Comparison of ENCODE assay signal across 27 cellular contexts in genomic region chr3:102896851-102897621, GRCh38.
"Had no signal": no experiment of that assay in that cellular context is flagged by ENCODE, and none has a peak within 500 bp of the region (broad histone marks: within the 10 kb centered on the region; RNA-seq: fewer than 3 reads in every experiment).

No MANE protein-coding gene starts in this region.

- H3K4me3 ChIP-seq: K562, SK-N-MC had no signal

- DNase-seq: activated B cell treated with CpG ODN at 0.5 μM for 24 hours; activated CD4-positive, alpha-beta T cell treated with anti-CD3 and anti-CD28 coated beads for 1 hour; activated CD4-positive, alpha-beta T cell treated with anti-CD3 and anti-CD28 coated beads, Interleukin-2, amount 10 ng/mL, durations not matched to agents 24 days and 14 days; activated CD4-positive, alpha-beta T cell treated with anti-CD3 and anti-CD28 coated beads, Interleukin-2, amount 50 U/mL, for 48 hours; activated CD8-positive, alpha-beta memory T cell treated with anti-CD3 and anti-CD28 coated beads for 24 hours; activated effector memory CD4-positive, alpha-beta T cell treated with anti-CD3 and anti-CD28 coated beads, Interleukin-2, amount 50 U/mL, for 16 hours; activated naive CD4-positive, alpha-beta T cell treated with Interleukin-2 at 50 U/mL for 16 hours; activated naive CD8-positive, alpha-beta T cell treated with anti-CD3 and anti-CD28 coated beads, Interleukin-2, amount 50 U/mL, for 24 hours; activated T-cell treated with anti-CD3 and anti-CD28 coated beads, Interleukin-2, amount 50 U/mL, for 4 hours; Karpas-422; MM.1S; NCI-H1105; NCI-H1436; NCI-H187; NCI-H2081; NCI-H2227 treated with DMSO at 0.1 percent for 48 hours; NCI-H446 treated with DMSO at 0.1 percent for 48 hours; NCI-H524 treated with DMSO at 0.1 percent for 48 hours; NCI-H748 treated with DMSO at 0.1 percent for 48 hours; T-cell; T-helper 2 cell; T1000 had no signal

- H3K36me3 Mint-ChIP-seq: activated naive CD4-positive, alpha-beta T cell treated with anti-CD3 and anti-CD28 coated beads, Interleukin-2, amount 50 U/mL, for 72 hours; T-cell had no signal

- H3K27ac ChIP-seq: SK-N-MC had no signal

- H3K27me3 Mint-ChIP-seq: activated B cell treated with CpG ODN at 0.5 μM for 24 hours; activated CD4-positive, alpha-beta T cell treated with anti-CD3 and anti-CD28 coated beads, Interleukin-2, amount 10 ng/mL, durations not matched to agents 24 days and 14 days; activated naive CD8-positive, alpha-beta T cell treated with anti-CD3 and anti-CD28 coated beads, Interleukin-2, amount 50 U/mL, for 24 hours; T-cell had no signal

- ATAC-seq: activated naive CD4-positive, alpha-beta T cell treated with anti-CD3 and anti-CD28 coated beads, Interleukin-2, amount 50 U/mL, for 72 hours; activated naive CD8-positive, alpha-beta T cell treated with anti-CD3 and anti-CD28 coated beads, Interleukin-2, amount 50 U/mL, for 24 hours; activated T-cell treated with anti-CD3 and anti-CD28 coated beads, Interleukin-2, amount 50 U/mL, for 4 hours; K562; T-cell had no signal

- H3K9me3 Mint-ChIP-seq: activated B cell treated with CpG ODN at 0.5 μM for 24 hours; activated CD4-positive, alpha-beta T cell treated with anti-CD3 and anti-CD28 coated beads, Interleukin-2, amount 10 ng/mL, durations not matched to agents 24 days and 14 days; activated naive CD4-positive, alpha-beta T cell treated with anti-CD3 and anti-CD28 coated beads, Interleukin-2, amount 50 U/mL, for 72 hours; activated naive CD8-positive, alpha-beta T cell treated with anti-CD3 and anti-CD28 coated beads, Interleukin-2, amount 50 U/mL, for 24 hours; activated T-cell treated with anti-CD3 and anti-CD28 coated beads, Interleukin-2, amount 50 U/mL, for 4 hours had no signal

- FAIRE-seq: bronchial epithelial cell, K562, TTC549 had no signal

- H3K4me3 Mint-ChIP-seq: activated B cell treated with CpG ODN at 0.5 μM for 24 hours; activated CD4-positive, alpha-beta T cell treated with anti-CD3 and anti-CD28 coated beads, Interleukin-2, amount 10 ng/mL, durations not matched to agents 24 days and 14 days; activated naive CD8-positive, alpha-beta T cell treated with anti-CD3 and anti-CD28 coated beads, Interleukin-2, amount 50 U/mL, for 24 hours; activated T-cell treated with anti-CD3 and anti-CD28 coated beads, Interleukin-2, amount 50 U/mL, for 4 hours; T-cell had no signal

- H3K27ac Mint-ChIP-seq: activated B cell treated with CpG ODN at 0.5 μM for 24 hours; activated CD4-positive, alpha-beta T cell treated with anti-CD3 and anti-CD28 coated beads, Interleukin-2, amount 10 ng/mL, durations not matched to agents 24 days and 14 days; activated naive CD4-positive, alpha-beta T cell treated with anti-CD3 and anti-CD28 coated beads, Interleukin-2, amount 50 U/mL, for 72 hours; activated naive CD8-positive, alpha-beta T cell treated with anti-CD3 and anti-CD28 coated beads, Interleukin-2, amount 50 U/mL, for 24 hours; T-cell had no signal

- H3K4me1 Mint-ChIP-seq: activated B cell treated with CpG ODN at 0.5 μM for 24 hours; activated CD4-positive, alpha-beta T cell treated with anti-CD3 and anti-CD28 coated beads, Interleukin-2, amount 10 ng/mL, durations not matched to agents 24 days and 14 days; activated naive CD8-positive, alpha-beta T cell treated with anti-CD3 and anti-CD28 coated beads, Interleukin-2, amount 50 U/mL, for 24 hours; T-cell had no signal
